Comparison of ENCODE assay signal across 1 cellular context in the genomic region with DNA sequence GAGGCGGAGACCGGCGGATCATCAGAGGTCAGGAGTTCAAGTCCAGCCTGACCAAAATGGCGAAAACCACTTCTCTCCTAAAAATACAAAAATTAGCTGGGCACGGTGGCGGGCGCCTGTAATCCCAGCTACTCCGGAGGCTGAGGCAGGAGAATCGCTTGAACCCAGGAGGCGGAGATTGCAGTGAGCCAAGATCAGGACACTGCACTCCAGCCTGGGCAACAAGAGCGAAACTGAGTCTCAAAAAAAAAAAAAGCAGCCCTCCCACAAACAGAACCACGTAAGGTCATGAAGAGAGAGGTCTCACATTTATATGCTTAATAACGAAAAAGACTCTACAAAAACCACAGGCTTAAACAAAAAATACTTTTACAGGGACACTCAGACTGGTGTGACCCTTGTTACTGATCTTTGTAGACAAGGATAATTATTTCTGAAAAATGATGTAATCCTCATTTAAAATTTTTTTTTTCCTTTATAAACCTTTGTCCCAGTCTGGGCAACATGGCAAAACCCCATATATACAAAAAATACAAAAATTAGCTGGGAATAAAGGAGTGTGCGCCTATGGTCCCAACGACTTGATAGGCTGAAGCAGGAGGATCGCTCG.
TF ChIP-seq lines count a peak whose summit lies in the region.

No MANE protein-coding gene starts in this region.

TF ChIP-seq in HepG2, 621 proteins besides CTCF, POLR2A, EP300 and RAD21 (continued from another document and continues in another):
- TF ChIP-seq, protein P1, sequence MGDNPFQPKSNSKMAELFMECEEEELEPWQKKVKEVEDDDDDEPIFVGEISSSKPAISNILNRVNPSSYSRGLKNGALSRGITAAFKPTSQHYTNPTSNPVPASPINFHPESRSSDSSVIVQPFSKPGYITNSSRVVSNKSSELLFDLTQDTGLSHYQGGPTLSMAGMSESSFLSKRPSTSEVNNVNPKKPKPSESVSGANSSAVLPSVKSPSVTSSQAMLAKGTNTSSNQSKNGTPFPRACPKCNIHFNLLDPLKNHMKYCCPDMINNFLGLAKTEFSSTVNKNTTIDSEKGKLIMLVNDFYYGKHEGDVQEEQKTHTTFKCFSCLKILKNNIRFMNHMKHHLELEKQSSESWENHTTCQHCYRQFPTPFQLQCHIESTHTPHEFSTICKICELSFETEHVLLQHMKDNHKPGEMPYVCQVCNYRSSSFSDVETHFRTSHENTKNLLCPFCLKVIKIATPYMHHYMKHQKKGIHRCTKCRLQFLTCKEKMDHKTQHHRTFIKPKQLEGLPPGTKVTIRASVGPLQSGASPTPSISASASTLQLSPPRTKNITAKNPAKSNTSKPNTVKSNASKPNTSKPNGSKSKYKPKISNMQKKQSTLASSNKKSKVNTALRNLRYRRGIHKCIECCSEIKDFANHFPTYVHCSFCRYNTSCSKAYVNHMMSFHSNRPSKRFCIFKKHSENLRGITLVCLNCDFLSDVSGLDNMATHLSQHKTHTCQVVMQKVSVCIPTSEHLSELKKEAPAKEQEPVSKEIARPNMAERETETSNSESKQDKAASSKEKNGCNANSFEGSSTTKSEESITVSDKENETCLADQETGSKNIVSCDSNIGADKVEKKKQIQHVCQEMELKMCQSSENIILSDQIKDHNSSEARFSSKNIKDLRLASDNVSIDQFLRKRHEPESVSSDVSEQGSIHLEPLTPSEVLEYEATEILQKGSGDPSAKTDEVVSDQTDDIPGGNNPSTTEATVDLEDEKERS (CRISPR knock-in tag; IDR thresholded peaks at IDR 0.05): 0 out of 2 replicates have a peak, but pooled peaks have one; percentile 8
- TF ChIP-seq ZNF724P (CRISPR knock-in tag; IDR thresholded peaks at IDR 0.05; ENCODE audit: borderline replicate concordance) (no peak), ZBTB1 (CRISPR knock-in tag; IDR thresholded peaks at IDR 0.05; ENCODE audit: borderline replicate concordance) (no peak), ISX (CRISPR knock-in tag; conservative IDR thresholded peaks at IDR 0.05) (no peak), RARA (CRISPR knock-in tag; IDR thresholded peaks at IDR 0.05) (no peak), CHD2 (IDR thresholded peaks at IDR 0.05; ENCODE audit: low read depth, low read length) (no peak), FIP1L1 (IDR thresholded peaks at IDR 0.05; ENCODE audit: borderline replicate concordance, insufficient read depth, low read depth, low read length) (no peak), ZC3H4 (CRISPR knock-in tag; IDR thresholded peaks at IDR 0.05; ENCODE audit: borderline replicate concordance) (no peak), ADNP (CRISPR knock-in tag; IDR thresholded peaks at IDR 0.05) (0 out of 2 replicates have a peak, but pooled peaks have one; percentile 29), ZNF446 (CRISPR knock-in tag; IDR thresholded peaks at IDR 0.05) (no peak), SMAD3 (CRISPR knock-in tag; IDR thresholded peaks at IDR 0.05) (no peak), ZNF350 (CRISPR knock-in tag; IDR thresholded peaks at IDR 0.05; ENCODE audit: borderline replicate concordance, low read depth) (no peak), NR1H2 (CRISPR knock-in tag; IDR thresholded peaks at IDR 0.05; ENCODE audit: borderline replicate concordance, low read depth) (no peak), NBN (conservative IDR thresholded peaks at IDR 0.05) (no peak), ZNF331 (CRISPR knock-in tag; IDR thresholded peaks at IDR 0.05) (no peak), ZFAT (CRISPR knock-in tag; conservative IDR thresholded peaks at IDR 0.05) (no peak), ZNF44 (CRISPR knock-in tag; IDR thresholded peaks at IDR 0.05) (no peak), ZNF136 (CRISPR knock-in tag; IDR thresholded peaks at IDR 0.05; ENCODE audit: low read depth) (no peak), SAFB2 (CRISPR knock-in tag; IDR thresholded peaks at IDR 0.05; ENCODE audit: borderline replicate concordance, low read depth) (no peak), SMC3 (IDR thresholded peaks at IDR 0.05; ENCODE audit: low read length) (no peak), ZNF558 (CRISPR knock-in tag; IDR thresholded peaks at IDR 0.05; ENCODE audit: borderline replicate concordance) (no peak), ZNF841 (CRISPR knock-in tag; IDR thresholded peaks at IDR 0.05; ENCODE audit: borderline replicate concordance) (0 out of 2 replicates have a peak, but pooled peaks have one; percentile 41), ZBTB8A (CRISPR knock-in tag; IDR thresholded peaks at IDR 0.05; ENCODE audit: borderline replicate concordance, low read depth) (no peak), HES4 (CRISPR knock-in tag; IDR thresholded peaks at IDR 0.05; ENCODE audit: borderline replicate concordance) (no peak), ZNF792 (CRISPR knock-in tag; IDR thresholded peaks at IDR 0.05) (no peak), ZIK1 (CRISPR knock-in tag; IDR thresholded peaks at IDR 0.05; ENCODE audit: borderline replicate concordance, low read depth) (no peak), ZSCAN9 (CRISPR knock-in tag; IDR thresholded peaks at IDR 0.05; ENCODE audit: borderline replicate concordance) (no peak)
- TF ChIP-seq, protein P2, sequence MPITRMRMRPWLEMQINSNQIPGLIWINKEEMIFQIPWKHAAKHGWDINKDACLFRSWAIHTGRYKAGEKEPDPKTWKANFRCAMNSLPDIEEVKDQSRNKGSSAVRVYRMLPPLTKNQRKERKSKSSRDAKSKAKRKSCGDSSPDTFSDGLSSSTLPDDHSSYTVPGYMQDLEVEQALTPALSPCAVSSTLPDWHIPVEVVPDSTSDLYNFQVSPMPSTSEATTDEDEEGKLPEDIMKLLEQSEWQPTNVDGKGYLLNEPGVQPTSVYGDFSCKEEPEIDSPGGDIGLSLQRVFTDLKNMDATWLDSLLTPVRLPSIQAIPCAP (CRISPR knock-in tag; IDR thresholded peaks at IDR 0.05; ENCODE audit: low read depth): no peak
- TF ChIP-seq, protein P3, sequence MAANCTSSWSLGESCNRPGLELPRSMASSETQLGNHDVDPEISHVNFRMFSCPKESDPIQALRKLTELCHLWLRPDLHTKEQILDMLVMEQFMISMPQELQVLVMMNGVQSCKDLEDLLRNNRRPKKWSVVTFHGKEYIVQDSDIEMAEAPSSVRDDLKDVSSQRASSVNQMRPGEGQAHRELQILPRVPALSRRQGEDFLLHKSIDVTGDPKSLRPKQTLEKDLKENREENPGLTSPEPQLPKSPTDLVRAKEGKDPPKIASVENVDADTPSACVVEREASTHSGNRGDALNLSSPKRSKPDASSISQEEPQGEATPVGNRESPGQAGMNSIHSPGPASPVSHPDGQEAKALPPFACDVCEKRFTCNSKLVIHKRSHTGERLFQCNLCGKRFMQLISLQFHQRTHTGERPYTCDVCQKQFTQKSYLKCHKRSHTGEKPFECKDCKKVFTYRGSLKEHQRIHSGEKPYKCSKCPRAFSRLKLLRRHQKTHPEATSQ (CRISPR knock-in tag; IDR thresholded peaks at IDR 0.05; ENCODE audit: borderline replicate concordance): no peak
- TF ChIP-seq, protein P4, sequence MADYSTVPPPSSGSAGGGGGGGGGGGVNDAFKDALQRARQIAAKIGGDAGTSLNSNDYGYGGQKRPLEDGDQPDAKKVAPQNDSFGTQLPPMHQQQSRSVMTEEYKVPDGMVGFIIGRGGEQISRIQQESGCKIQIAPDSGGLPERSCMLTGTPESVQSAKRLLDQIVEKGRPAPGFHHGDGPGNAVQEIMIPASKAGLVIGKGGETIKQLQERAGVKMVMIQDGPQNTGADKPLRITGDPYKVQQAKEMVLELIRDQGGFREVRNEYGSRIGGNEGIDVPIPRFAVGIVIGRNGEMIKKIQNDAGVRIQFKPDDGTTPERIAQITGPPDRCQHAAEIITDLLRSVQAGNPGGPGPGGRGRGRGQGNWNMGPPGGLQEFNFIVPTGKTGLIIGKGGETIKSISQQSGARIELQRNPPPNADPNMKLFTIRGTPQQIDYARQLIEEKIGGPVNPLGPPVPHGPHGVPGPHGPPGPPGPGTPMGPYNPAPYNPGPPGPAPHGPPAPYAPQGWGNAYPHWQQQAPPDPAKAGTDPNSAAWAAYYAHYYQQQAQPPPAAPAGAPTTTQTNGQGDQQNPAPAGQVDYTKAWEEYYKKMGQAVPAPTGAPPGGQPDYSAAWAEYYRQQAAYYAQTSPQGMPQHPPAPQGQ (CRISPR knock-in tag; IDR thresholded peaks at IDR 0.05; ENCODE audit: borderline replicate concordance): 0 out of 2 replicates have a peak, but pooled peaks have one; percentile 3
- TF ChIP-seq, protein P5, sequence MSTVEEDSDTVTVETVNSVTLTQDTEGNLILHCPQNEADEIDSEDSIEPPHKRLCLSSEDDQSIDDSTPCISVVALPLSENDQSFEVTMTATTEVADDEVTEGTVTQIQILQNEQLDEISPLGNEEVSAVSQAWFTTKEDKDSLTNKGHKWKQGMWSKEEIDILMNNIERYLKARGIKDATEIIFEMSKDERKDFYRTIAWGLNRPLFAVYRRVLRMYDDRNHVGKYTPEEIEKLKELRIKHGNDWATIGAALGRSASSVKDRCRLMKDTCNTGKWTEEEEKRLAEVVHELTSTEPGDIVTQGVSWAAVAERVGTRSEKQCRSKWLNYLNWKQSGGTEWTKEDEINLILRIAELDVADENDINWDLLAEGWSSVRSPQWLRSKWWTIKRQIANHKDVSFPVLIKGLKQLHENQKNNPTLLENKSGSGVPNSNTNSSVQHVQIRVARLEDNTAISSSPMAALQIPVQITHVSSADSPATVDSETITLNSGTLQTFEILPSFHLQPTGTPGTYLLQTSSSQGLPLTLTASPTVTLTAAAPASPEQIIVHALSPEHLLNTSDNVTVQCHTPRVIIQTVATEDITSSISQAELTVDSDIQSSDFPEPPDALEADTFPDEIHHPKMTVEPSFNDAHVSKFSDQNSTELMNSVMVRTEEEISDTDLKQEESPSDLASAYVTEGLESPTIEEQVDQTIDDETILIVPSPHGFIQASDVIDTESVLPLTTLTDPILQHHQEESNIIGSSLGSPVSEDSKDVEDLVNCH (CRISPR knock-in tag; IDR thresholded peaks at IDR 0.05): no peak
- TF ChIP-seq, protein P6, sequence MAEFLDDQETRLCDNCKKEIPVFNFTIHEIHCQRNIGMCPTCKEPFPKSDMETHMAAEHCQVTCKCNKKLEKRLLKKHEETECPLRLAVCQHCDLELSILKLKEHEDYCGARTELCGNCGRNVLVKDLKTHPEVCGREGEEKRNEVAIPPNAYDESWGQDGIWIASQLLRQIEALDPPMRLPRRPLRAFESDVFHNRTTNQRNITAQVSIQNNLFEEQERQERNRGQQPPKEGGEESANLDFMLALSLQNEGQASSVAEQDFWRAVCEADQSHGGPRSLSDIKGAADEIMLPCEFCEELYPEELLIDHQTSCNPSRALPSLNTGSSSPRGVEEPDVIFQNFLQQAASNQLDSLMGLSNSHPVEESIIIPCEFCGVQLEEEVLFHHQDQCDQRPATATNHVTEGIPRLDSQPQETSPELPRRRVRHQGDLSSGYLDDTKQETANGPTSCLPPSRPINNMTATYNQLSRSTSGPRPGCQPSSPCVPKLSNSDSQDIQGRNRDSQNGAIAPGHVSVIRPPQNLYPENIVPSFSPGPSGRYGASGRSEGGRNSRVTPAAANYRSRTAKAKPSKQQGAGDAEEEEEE (CRISPR knock-in tag; IDR thresholded peaks at IDR 0.05; ENCODE audit: borderline replicate concordance): no peak
- TF ChIP-seq, protein P7, sequence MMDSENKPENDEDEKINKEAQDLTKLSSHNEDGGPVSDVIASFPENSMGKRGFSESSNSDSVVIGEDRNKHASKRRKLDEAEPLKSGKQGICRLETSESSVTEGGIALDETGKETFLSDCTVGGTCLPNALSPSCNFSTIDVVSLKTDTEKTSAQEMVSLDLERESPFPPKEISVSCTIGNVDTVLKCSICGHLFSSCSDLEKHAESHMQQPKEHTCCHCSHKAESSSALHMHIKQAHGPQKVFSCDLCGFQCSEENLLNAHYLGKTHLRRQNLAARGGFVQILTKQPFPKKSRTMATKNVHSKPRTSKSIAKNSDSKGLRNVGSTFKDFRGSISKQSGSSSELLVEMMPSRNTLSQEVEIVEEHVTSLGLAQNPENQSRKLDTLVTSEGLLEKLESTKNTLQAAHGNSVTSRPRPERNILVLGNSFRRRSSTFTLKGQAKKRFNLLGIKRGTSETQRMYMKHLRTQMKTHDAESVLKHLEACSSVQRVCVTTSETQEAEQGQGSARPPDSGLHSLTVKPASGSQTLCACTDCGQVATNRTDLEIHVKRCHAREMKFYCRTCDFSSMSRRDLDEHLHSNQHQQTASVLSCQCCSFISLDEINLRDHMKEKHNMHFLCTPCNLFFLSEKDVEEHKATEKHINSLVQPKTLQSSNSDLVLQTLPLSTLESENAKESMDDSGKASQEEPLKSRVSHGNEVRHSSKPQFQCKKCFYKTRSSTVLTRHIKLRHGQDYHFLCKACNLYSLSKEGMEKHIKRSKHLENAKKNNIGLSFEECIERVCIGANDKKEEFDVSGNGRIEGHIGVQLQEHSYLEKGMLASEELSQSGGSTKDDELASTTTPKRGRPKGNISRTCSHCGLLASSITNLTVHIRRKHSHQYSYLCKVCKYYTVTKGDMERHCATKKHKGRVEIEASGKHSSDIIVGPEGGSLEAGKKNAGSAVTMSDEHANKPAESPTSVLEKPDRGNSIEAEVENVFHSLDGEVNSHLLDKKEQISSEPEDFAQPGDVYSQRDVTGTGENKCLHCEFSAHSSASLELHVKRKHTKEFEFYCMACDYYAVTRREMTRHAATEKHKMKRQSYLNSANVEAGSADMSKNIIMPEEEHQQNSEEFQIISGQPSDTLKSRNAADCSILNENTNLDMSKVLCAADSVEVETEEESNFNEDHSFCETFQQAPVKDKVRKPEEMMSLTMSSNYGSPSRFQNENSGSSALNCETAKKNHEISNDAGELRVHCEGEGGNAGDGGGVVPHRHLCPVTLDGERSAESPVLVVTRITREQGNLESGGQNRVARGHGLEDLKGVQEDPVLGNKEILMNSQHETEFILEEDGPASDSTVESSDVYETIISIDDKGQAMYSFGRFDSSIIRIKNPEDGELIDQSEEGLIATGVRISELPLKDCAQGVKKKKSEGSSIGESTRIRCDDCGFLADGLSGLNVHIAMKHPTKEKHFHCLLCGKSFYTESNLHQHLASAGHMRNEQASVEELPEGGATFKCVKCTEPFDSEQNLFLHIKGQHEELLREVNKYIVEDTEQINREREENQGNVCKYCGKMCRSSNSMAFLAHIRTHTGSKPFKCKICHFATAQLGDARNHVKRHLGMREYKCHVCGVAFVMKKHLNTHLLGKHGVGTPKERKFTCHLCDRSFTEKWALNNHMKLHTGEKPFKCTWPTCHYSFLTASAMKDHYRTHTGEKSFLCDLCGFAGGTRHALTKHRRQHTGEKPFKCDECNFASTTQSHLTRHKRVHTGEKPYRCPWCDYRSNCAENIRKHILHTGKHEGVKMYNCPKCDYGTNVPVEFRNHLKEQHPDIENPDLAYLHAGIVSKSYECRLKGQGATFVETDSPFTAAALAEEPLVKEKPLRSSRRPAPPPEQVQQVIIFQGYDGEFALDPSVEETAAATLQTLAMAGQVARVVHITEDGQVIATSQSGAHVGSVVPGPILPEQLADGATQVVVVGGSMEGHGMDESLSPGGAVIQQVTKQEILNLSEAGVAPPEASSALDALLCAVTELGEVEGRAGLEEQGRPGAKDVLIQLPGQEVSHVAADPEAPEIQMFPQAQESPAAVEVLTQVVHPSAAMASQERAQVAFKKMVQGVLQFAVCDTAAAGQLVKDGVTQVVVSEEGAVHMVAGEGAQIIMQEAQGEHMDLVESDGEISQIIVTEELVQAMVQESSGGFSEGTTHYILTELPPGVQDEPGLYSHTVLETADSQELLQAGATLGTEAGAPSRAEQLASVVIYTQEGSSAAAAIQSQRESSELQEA (CRISPR knock-in tag; IDR thresholded peaks at IDR 0.05; ENCODE audit: not compliant biosample characterization): no peak
- TF ChIP-seq, protein P8, sequence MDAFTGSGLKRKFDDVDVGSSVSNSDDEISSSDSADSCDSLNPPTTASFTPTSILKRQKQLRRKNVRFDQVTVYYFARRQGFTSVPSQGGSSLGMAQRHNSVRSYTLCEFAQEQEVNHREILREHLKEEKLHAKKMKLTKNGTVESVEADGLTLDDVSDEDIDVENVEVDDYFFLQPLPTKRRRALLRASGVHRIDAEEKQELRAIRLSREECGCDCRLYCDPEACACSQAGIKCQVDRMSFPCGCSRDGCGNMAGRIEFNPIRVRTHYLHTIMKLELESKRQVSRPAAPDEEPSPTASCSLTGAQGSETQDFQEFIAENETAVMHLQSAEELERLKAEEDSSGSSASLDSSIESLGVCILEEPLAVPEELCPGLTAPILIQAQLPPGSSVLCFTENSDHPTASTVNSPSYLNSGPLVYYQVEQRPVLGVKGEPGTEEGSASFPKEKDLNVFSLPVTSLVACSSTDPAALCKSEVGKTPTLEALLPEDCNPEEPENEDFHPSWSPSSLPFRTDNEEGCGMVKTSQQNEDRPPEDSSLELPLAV (CRISPR knock-in tag; conservative IDR thresholded peaks at IDR 0.05; ENCODE audit: low read depth): no peak
